In genomic region chr1:25787477-25788043, GRCh38 we compare ENCODE assay signal across 1 cellular context.
TF ChIP-seq lines count a peak whose summit lies in the region.

No MANE protein-coding gene starts in this region.

TF ChIP-seq in HepG2, 621 proteins besides CTCF, POLR2A, EP300 and RAD21 (continued from another document):
- no peak for TF ChIP-seq ZNF432 (CRISPR knock-in tag; IDR thresholded peaks at IDR 0.05; ENCODE audit: borderline replicate concordance)
